ENCODE assay signal across 10 cellular contexts in genomic region chr22:32206774-32207758, GRCh38. TPM values are rescaled to one million over a fixed set of nuclear protein-coding genes. Genes with fewer than 3 reads are reported as not detected.
DNase-seq lines count a peak whose midpoint lies in the region; ATAC-seq, FAIRE-seq and TF ChIP-seq lines count a peak whose summit lies in the region.
"Had no signal": no experiment of that assay in that cellular context is flagged by ENCODE, and none has a peak within 500 bp of the region (broad histone marks: within the 10 kb centered on the region; RNA-seq: fewer than 3 reads in every experiment).

No MANE protein-coding gene starts in this region.

- no peak overlapping the region for H3K27ac ChIP-seq in neural progenitor cell
- H3K27ac ChIP-seq: SJCRH30 had no signal

- no peaks in the 10 kb centered on the region for H3K79me2 ChIP-seq in neural progenitor cell (ENCODE audit: low read depth)

- H3K9me3 Mint-ChIP-seq in neural progenitor cell, result no peaks in the 10 kb centered on the region

- peaks cover 7% of the 10 kb centered on the region for H3F3A ChIP-seq in neural progenitor cell (ENCODE audit: low read depth)

- peak; percentile 60 for TF ChIP-seq CTCF in neural progenitor cell (IDR thresholded peaks at IDR 0.05)

- H3K27me3 ChIP-seq in neural progenitor cell, result peaks cover 52% of the 10 kb centered on the region
- H3K27me3 ChIP-seq: SJCRH30 had no signal

- H3K4me2 ChIP-seq in neural progenitor cell, result peak overlapping the region; percentile 92

- H3K27me3 Mint-ChIP-seq in neural progenitor cell (ENCODE audit: insufficient read depth, low read depth), result peaks cover 12% of the 10 kb centered on the region

- no peak for ATAC-seq in HG03095 (IDR thresholded peaks at IDR 0.05; ENCODE audit: unreplicated experiment)

- no peak overlapping the region for H2AFZ ChIP-seq in neural progenitor cell (replicated peaks)

- H4K20me1 ChIP-seq in neural progenitor cell (ENCODE audit: low read depth), result no peaks in the 10 kb centered on the region

- H3K36me3 ChIP-seq in neural progenitor cell, result no peaks in the 10 kb centered on the region
- H3K36me3 ChIP-seq: SJCRH30 had no signal

- no peak overlapping the region for H3K9ac ChIP-seq in neural progenitor cell

- peak overlapping the region; percentile 95 for H3K4me3 Mint-ChIP-seq in neural progenitor cell

- H3K4me1 Mint-ChIP-seq in neural progenitor cell, result peaks cover 19% of the 10 kb centered on the region

- DNase-seq in DMS53 treated with DMSO at 0.1 percent for 48 hours (lab: John Stamatoyannopoulos, UW; ENCODE audit: unreplicated experiment), result peak; percentile 24
- peak; percentile 57 for DNase-seq in HuH-7 (ENCODE audit: low spot score)
- DNase-seq in SW480 (ENCODE audit: low spot score), result peak; percentile 58
- DNase-seq in dermis microvascular lymphatic vessel endothelial cell (ENCODE audit: low read depth in 2 of 2), result peak; percentile 27 to 42
- peak; percentile 46 for DNase-seq in neural progenitor cell (ENCODE audit: low spot score)
- no peak for DNase-seq in GM19240 (ENCODE audit: insufficient read length, low spot score)
- no peak for DNase-seq in GM19239 (ENCODE audit: insufficient read length, low spot score)

- H3K4me3 ChIP-seq in neural progenitor cell, result no peak overlapping the region
- H3K4me3 ChIP-seq: SJCRH30 had no signal

- H3K4me1 ChIP-seq in neural progenitor cell, result peaks cover 6% of the 10 kb centered on the region
- H3K4me1 ChIP-seq: SJCRH30 had no signal

- H3K36me3 Mint-ChIP-seq in neural progenitor cell, result no peaks in the 10 kb centered on the region

- no peaks in the 10 kb centered on the region for H3K9me3 ChIP-seq in neural progenitor cell (ENCODE audit: low read depth)
- H3K9me3 ChIP-seq: SJCRH30 had no signal

- H3K27ac Mint-ChIP-seq in neural progenitor cell, result no peak overlapping the region

- no peak for FAIRE-seq in GM19239 (lab: Jason Lieb, UNC)

RNA-seq across cellular contexts. Expression of gene RFPL2, which starts 2.2 kb away (rescaled TPM):
- total RNA-seq in dermis microvascular lymphatic vessel endothelial cell (0.13 TPM in 1 of 2 replicates, not detected in the other), neural progenitor cell (ENCODE audit: low replicate concordance) (0.12 and 1.8 TPM in 2 replicates)
- total RNA-seq: SJCRH30 had no signal

RNA-seq across cellular contexts. Expression of gene C22orf42, which starts 48.0 kb away (rescaled TPM):
- total RNA-seq in dermis microvascular lymphatic vessel endothelial cell (not detected in 2 replicates), neural progenitor cell (ENCODE audit: low replicate concordance) (0.50 TPM in 1 of 2 replicates, not detected in the other)
- total RNA-seq: SJCRH30 had no signal

RNA-seq across cellular contexts. Expression of gene SLC5A4, which starts 48.1 kb away (rescaled TPM):
- total RNA-seq in dermis microvascular lymphatic vessel endothelial cell (3.0 and 4.6 TPM in 2 replicates), neural progenitor cell (ENCODE audit: low replicate concordance) (0.06 TPM in 2 replicates)
- total RNA-seq: mononuclear cell had no signal

Comparison
In these comparisons a context has a peak if more than half of its experiments do, and no peak if none do; other contexts are left out.
1. DNase-seq: peak in DMS53 treated with DMSO at 0.1 percent for 48 hours (single experiment), HuH-7 (single experiment), SW480 (single experiment), dermis microvascular lymphatic vessel endothelial cell (2 of 2) and neural progenitor cell (single experiment); none in GM19240 (single experiment) and GM19239 (single experiment).